Comparison of ENCODE assay signal across 15 cellular contexts in genomic region chr3:124969190-124969589, GRCh38. TPM values are rescaled to one million over a fixed set of nuclear protein-coding genes. Genes with fewer than 3 reads are reported as not detected.
DNase-seq lines count a peak whose midpoint lies in the region; ATAC-seq and TF ChIP-seq lines count a peak whose summit lies in the region.
"Had no signal": no experiment of that assay in that cellular context is flagged by ENCODE, and none has a peak within 500 bp of the region (broad histone marks: within the 10 kb centered on the region; RNA-seq: fewer than 3 reads in every experiment).

No MANE protein-coding gene starts in this region.

- TSS peak; percentile 15 for BruUV-seq in A673 (replicated peaks; lab: Mats Ljungman, UMichigan)

- TF ChIP-seq CTCF in A673 (conservative IDR thresholded peaks at IDR 0.05; ENCODE audit: low read depth, low read length), result no peak

- DNase-seq in activated T-cell treated with anti-CD3 and anti-CD28 coated beads, Interleukin-2, amount 50 U/mL, for 72 hours, result peak in 1 of 2 donors; percentile 3
- no peak for DNase-seq in activated T-cell treated with anti-CD3 and anti-CD28 coated beads, Interleukin-2, amount 50 U/mL, for 24 hours
- DNase-seq in A673 (ENCODE audit: low spot score) (no peak), NK-92 (lab: John Stamatoyannopoulos, UW; ENCODE audit: unreplicated experiment) (no peak)
- no peak for DNase-seq in activated CD4-positive, alpha-beta T cell treated with anti-CD3 and anti-CD28 coated beads, Interleukin-2, amount 50 U/mL, for 4 hours
- DNase-seq: Calu3; CD4-positive, CD25-positive, alpha-beta regulatory T cell; DMS 273 treated with DMSO at 0.1 percent for 48 hours; GM23248 had no signal

- peak; percentile 49 to 68 for ATAC-seq in activated T-cell treated with anti-CD3 and anti-CD28 coated beads, Interleukin-2, amount 50 U/mL, for 72 hours (replicated peaks in 1 of 2)
- no peak for ATAC-seq in GM19467 (IDR thresholded peaks at IDR 0.05; ENCODE audit: unreplicated experiment)
- ATAC-seq: A549, HCT116, HepG2 had no signal

- intact Hi-C loops in A673 (cut with micrococcal nuclease; ENCODE audit: unreplicated experiment), result no loop called here
- intact Hi-C loops in dendritic cell treated with granulocyte-macrophage colony-stimulating factor and Interleukin-4, amounts not matched to agents 40 ng/mL and 50 ng/mL, for 4 days (cut with micrococcal nuclease), result loop anchor here (5.0 kb wide), 1 partner anchor 42 kb away; no protein-coding TSS in a partner anchor

- POLR2A ChIA-PET in A673 (lab: Charles Lee; ENCODE audit: low non-redundant PET), result no interaction called here

- peaks cover 12% of the 10 kb centered on the region for H3K36me3 ChIP-seq in A673 (ENCODE audit: insufficient read depth, low read length, poor library complexity, severe bottlenecking)
- peaks cover 16% of the 10 kb centered on the region for H3K36me3 ChIP-seq in BLaER1

- no peaks in the 10 kb centered on the region for H4K20me1 ChIP-seq in BLaER1

- H3K4me1 Mint-ChIP-seq in activated T-cell treated with anti-CD3 and anti-CD28 coated beads, Interleukin-2, amount 50 U/mL, for 72 hours (ENCODE audit: low read depth), result peaks cover 10% of the 10 kb centered on the region
- H3K4me1 Mint-ChIP-seq in activated T-cell treated with anti-CD3 and anti-CD28 coated beads, Interleukin-2, amount 50 U/mL, for 24 hours (ENCODE audit: low read depth), result peaks cover 14% of the 10 kb centered on the region
- peaks cover 56% of the 10 kb centered on the region for H3K4me1 Mint-ChIP-seq in dendritic cell treated with granulocyte-macrophage colony-stimulating factor and Interleukin-4, amounts not matched to agents 40 ng/mL and 50 ng/mL, for 4 days (ENCODE audit: low read depth)

- H3K27me3 ChIP-seq in A673 (replicated peaks; ENCODE audit: insufficient read depth, low read depth, low read length, poor library complexity), result no peaks in the 10 kb centered on the region
- H3K27me3 ChIP-seq in BLaER1, result no peaks in the 10 kb centered on the region

- no peak overlapping the region for H3K4me3 Mint-ChIP-seq in activated T-cell treated with anti-CD3 and anti-CD28 coated beads, Interleukin-2, amount 50 U/mL, for 72 hours
- no peak overlapping the region for H3K4me3 Mint-ChIP-seq in activated T-cell treated with anti-CD3 and anti-CD28 coated beads, Interleukin-2, amount 50 U/mL, for 24 hours
- H3K4me3 Mint-ChIP-seq in dendritic cell treated with granulocyte-macrophage colony-stimulating factor and Interleukin-4, amounts not matched to agents 40 ng/mL and 50 ng/mL, for 4 days, result no peak overlapping the region
- H3K4me3 Mint-ChIP-seq: CD4-positive, CD25-positive, alpha-beta regulatory T cell had no signal

- H3K9me3 ChIP-seq in A673 (ENCODE audit: low read depth, low read length, poor library complexity, severe bottlenecking) (no peaks in the 10 kb centered on the region), BLaER1 (no peaks in the 10 kb centered on the region)
- H3K9me3 ChIP-seq: A549 had no signal

- no peaks in the 10 kb centered on the region for H3K27me3 Mint-ChIP-seq in activated T-cell treated with anti-CD3 and anti-CD28 coated beads, Interleukin-2, amount 50 U/mL, for 72 hours (ENCODE audit: low read depth)
- H3K27me3 Mint-ChIP-seq in activated T-cell treated with anti-CD3 and anti-CD28 coated beads, Interleukin-2, amount 50 U/mL, for 24 hours, result no peaks in the 10 kb centered on the region
- H3K27me3 Mint-ChIP-seq in dendritic cell treated with granulocyte-macrophage colony-stimulating factor and Interleukin-4, amounts not matched to agents 40 ng/mL and 50 ng/mL, for 4 days, result no peaks in the 10 kb centered on the region
- H3K27me3 Mint-ChIP-seq: CD4-positive, CD25-positive, alpha-beta regulatory T cell had no signal

- no peak overlapping the region for H3K9ac ChIP-seq in BLaER1
- H3K9ac ChIP-seq: GM23248 had no signal

- H3K4me1 ChIP-seq in A673 (ENCODE audit: insufficient read depth, low read length, poor library complexity, severe bottlenecking), result no peaks in the 10 kb centered on the region
- H3K4me1 ChIP-seq in BLaER1, result peaks cover 35% of the 10 kb centered on the region

- no peak overlapping the region for H3K4me3 ChIP-seq in A673 (ENCODE audit: low read depth, low read length, poor library complexity, severe bottlenecking)
- no peak overlapping the region for H3K4me3 ChIP-seq in BLaER1
- H3K4me3 ChIP-seq: A549, GM23248 had no signal

- peak overlapping the region; percentile 66 for H3K4me2 ChIP-seq in BLaER1
- H3K4me2 ChIP-seq: A549 had no signal

- H3K27ac Mint-ChIP-seq in activated T-cell treated with anti-CD3 and anti-CD28 coated beads, Interleukin-2, amount 50 U/mL, for 72 hours, result no peak overlapping the region
- no peak overlapping the region for H3K27ac Mint-ChIP-seq in activated T-cell treated with anti-CD3 and anti-CD28 coated beads, Interleukin-2, amount 50 U/mL, for 24 hours
- peak overlapping the region; percentile 93 for H3K27ac Mint-ChIP-seq in dendritic cell treated with granulocyte-macrophage colony-stimulating factor and Interleukin-4, amounts not matched to agents 40 ng/mL and 50 ng/mL, for 4 days

- H3K27ac ChIP-seq in A673 (ENCODE audit: low read depth, low read length, poor library complexity, severe bottlenecking) (no peak overlapping the region), BLaER1 (peak overlapping the region; percentile 2; the same call in 1 of the 2 replicates)
- H3K27ac ChIP-seq: A549, GM23248 had no signal

- peaks cover 0 to 3% of the 10 kb centered on the region in 2 donors for H3K36me3 Mint-ChIP-seq in activated T-cell treated with anti-CD3 and anti-CD28 coated beads, Interleukin-2, amount 50 U/mL, for 72 hours (ENCODE audit: insufficient read depth in 2 of 2)
- H3K36me3 Mint-ChIP-seq in activated T-cell treated with anti-CD3 and anti-CD28 coated beads, Interleukin-2, amount 50 U/mL, for 24 hours (ENCODE audit: low read depth), result peaks cover 45% of the 10 kb centered on the region
- H3K36me3 Mint-ChIP-seq in dendritic cell treated with granulocyte-macrophage colony-stimulating factor and Interleukin-4, amounts not matched to agents 40 ng/mL and 50 ng/mL, for 4 days (ENCODE audit: low read depth), result peaks cover 41% of the 10 kb centered on the region

- CTCF ChIA-PET in A673 (lab: Charles Lee), result no interaction called here

- no peaks in the 10 kb centered on the region for H3K9me3 Mint-ChIP-seq in activated T-cell treated with anti-CD3 and anti-CD28 coated beads, Interleukin-2, amount 50 U/mL, for 72 hours
- no peaks in the 10 kb centered on the region for H3K9me3 Mint-ChIP-seq in activated T-cell treated with anti-CD3 and anti-CD28 coated beads, Interleukin-2, amount 50 U/mL, for 24 hours
- H3K9me3 Mint-ChIP-seq in dendritic cell treated with granulocyte-macrophage colony-stimulating factor and Interleukin-4, amounts not matched to agents 40 ng/mL and 50 ng/mL, for 4 days, result no peaks in the 10 kb centered on the region
- H3K9me3 Mint-ChIP-seq: CD4-positive, CD25-positive, alpha-beta regulatory T cell had no signal

RNA-seq across cellular contexts. Expression of gene MUC13, which starts 34.6 kb away (rescaled TPM):
- total RNA-seq in activated T-cell treated with anti-CD3 and anti-CD28 coated beads, Interleukin-2, amount 50 U/mL, for 72 hours, result not detected
- total RNA-seq in A673 (2021), result not detected in 2 replicates
